In the genomic region with DNA sequence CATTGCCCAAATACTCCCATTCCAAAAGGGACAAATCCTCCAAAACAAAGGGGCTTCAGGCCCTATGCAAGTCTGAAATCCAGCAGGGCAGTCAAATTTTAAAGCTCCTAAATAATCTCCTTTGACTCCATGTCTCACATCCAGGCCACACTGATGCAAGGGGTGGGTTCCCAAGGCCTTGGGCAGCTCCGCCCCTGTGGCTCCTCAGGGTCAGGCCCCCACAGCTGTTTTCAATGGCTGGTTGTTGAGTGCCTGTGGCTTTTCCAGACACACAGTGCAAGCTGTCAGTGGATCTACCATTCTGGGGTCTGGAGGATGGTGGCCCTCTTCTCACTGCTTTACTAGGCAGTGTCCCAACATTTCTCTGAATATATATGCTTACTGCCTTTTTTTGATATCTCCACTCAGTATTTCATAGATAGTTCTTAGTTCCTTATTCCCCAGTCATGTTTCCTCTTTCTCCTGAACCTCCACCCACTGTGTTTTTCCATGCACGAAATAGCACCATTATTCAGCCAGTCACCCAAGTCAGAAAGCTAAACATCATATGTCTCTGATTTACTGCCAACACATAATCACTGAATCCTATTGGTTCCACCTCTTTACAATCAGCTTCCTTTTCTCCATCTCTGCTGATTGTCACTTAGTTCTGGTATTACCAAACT, we compare ENCODE assay signal across 14 cellular contexts.
DNase-seq lines count a peak whose midpoint lies in the region; ATAC-seq and TF ChIP-seq lines count a peak whose summit lies in the region.
"Had no signal": no experiment of that assay in that cellular context is flagged by ENCODE, and none has a peak within 500 bp of the region (broad histone marks: within the 10 kb centered on the region; RNA-seq: fewer than 3 reads in every experiment).

No MANE protein-coding gene starts in this region.

- no peak for TF ChIP-seq CTCF in CD14-positive monocyte (IDR thresholded peaks at IDR 0.05)
- TF ChIP-seq CTCF in mucosa of descending colon (IDR thresholded peaks at IDR 0.05): no peak

- no peaks in the 10 kb centered on the region for H3K4me1 ChIP-seq in mucosa of descending colon (ENCODE audit: low read depth)

- intact Hi-C loops in CD14-positive monocyte (cut with micrococcal nuclease) (no loop called here), mucosa of descending colon (cut with DNase I, micrococcal nuclease) (no loop called here)

- ATAC-seq in mucosa of descending colon (peak; percentile 45), GM19324 (IDR thresholded peaks at IDR 0.05; ENCODE audit: low FRiP score, unreplicated experiment) (no peak), HG03108 (IDR thresholded peaks at IDR 0.05; ENCODE audit: unreplicated experiment) (no peak)
- ATAC-seq: activated naive CD8-positive, alpha-beta T cell treated with anti-CD3 and anti-CD28 coated beads, Interleukin-2, amount 50 U/mL, for 24 hours had no signal

- peaks cover 0 to 8% of the 10 kb centered on the region in 2 donors for H3K36me3 Mint-ChIP-seq in CD14-positive monocyte

- peaks cover 2 to 4% (median 2%) of the 10 kb centered on the region in 3 donors for H3K27me3 Mint-ChIP-seq in CD14-positive monocyte (ENCODE audit: low read depth in 3 of 3)
- H3K27me3 Mint-ChIP-seq: activated naive CD8-positive, alpha-beta T cell treated with anti-CD3 and anti-CD28 coated beads, Interleukin-2, amount 50 U/mL, for 24 hours; central memory CD8-positive, alpha-beta T cell had no signal

- H3K4me3 Mint-ChIP-seq in CD14-positive monocyte: peak overlapping the region; percentile 20 to 24
- H3K4me3 Mint-ChIP-seq: activated naive CD8-positive, alpha-beta T cell treated with anti-CD3 and anti-CD28 coated beads, Interleukin-2, amount 50 U/mL, for 24 hours; central memory CD8-positive, alpha-beta T cell; nephron had no signal

- no peaks in the 10 kb centered on the region for H3K9me3 ChIP-seq in mucosa of descending colon

- H3K27ac Mint-ChIP-seq in CD14-positive monocyte: peak overlapping the region; percentile 86 to 96 (median 91)
- H3K27ac Mint-ChIP-seq: activated naive CD8-positive, alpha-beta T cell treated with anti-CD3 and anti-CD28 coated beads, Interleukin-2, amount 50 U/mL, for 24 hours; nephron had no signal

- peaks cover 5 to 17% (median 10%) of the 10 kb centered on the region in 7 donors for H3K9me3 Mint-ChIP-seq in CD14-positive monocyte
- H3K9me3 Mint-ChIP-seq: activated naive CD8-positive, alpha-beta T cell treated with anti-CD3 and anti-CD28 coated beads, Interleukin-2, amount 50 U/mL, for 24 hours; nephron had no signal

- DNase-seq in CD14-positive monocyte (ENCODE audit: low spot score) (no peak), Kasumi-1 (lab: John Stamatoyannopoulos, UW) (peak; percentile 38 to 48), SKM-1 treated with dmso at 0.1 percent for 144 hours (lab: John Stamatoyannopoulos, UW; ENCODE audit: unreplicated experiment) (peak; percentile 78), mucosa of descending colon (no peak), activated gamma-delta T cell (lab: John Stamatoyannopoulos, UW) (no peak), AG20443 (ENCODE audit: low spot score) (no peak)
- DNase-seq: activated CD4-positive, alpha-beta T cell treated with anti-CD3 and anti-CD28 coated beads, Interleukin-2, amount 50 U/mL, for 48 hours; activated naive CD8-positive, alpha-beta T cell treated with anti-CD3 and anti-CD28 coated beads, Interleukin-2, amount 50 U/mL, for 24 hours; effector memory CD4-positive, alpha-beta T cell; stimulated activated CD4-positive, alpha-beta T cell treated with anti-CD3 and anti-CD28 coated beads, Interleukin-1b, Interleukin-23, amount 100 ng/mL, for 48 hours had no signal

- H3K4me1 Mint-ChIP-seq in CD14-positive monocyte: peaks cover 23% of the 10 kb centered on the region
- H3K4me1 Mint-ChIP-seq: activated naive CD8-positive, alpha-beta T cell treated with anti-CD3 and anti-CD28 coated beads, Interleukin-2, amount 50 U/mL, for 24 hours; central memory CD8-positive, alpha-beta T cell; nephron had no signal

- no peak overlapping the region for H3K4me3 ChIP-seq in mucosa of descending colon

- H3K36me3 ChIP-seq in mucosa of descending colon (ENCODE audit: low read depth): no peaks in the 10 kb centered on the region

Comparison
In these comparisons a context has a peak if more than half of its experiments do, and no peak if none do; other contexts are left out.
1. DNase-seq: peak in Kasumi-1 (2 of 2) and SKM-1 treated with dmso at 0.1 percent for 144 hours (single experiment); none in CD14-positive monocyte (single experiment), mucosa of descending colon (0 of 3), activated gamma-delta T cell (single experiment) and AG20443 (single experiment).